8 cellular contexts compared by ENCODE assay signal in genomic region chr17:64020068-64020766, GRCh38. TPM values are rescaled to one million over a fixed set of nuclear protein-coding genes. Genes with fewer than 3 reads are reported as not detected.
DNase-seq lines count a peak whose midpoint lies in the region; ATAC-seq and TF ChIP-seq lines count a peak whose summit lies in the region.

Gene ICAM2 (minus strand): TSS chr17:64020633. CDS start chr17:64006691, 13,942 bp downstream.

- H3K36me3 ChIP-seq in heart right ventricle (no peaks in the 10 kb centered on the region), SJCRH30 (no peaks in the 10 kb centered on the region)

- peak within 1 kb of the TSS; percentile 75 to 97 (median 86) for H3K27ac ChIP-seq in heart right ventricle
- H3K27ac ChIP-seq in SJCRH30: no peak within 1 kb of the TSS

- H3K4me1 Mint-ChIP-seq in HFFc6 (ENCODE audit: low read depth): peaks cover 9% of the 10 kb centered on the region

- intact Hi-C loops in heart right ventricle (cut with DNase I): loop anchor here in 3 of 10 donors (2.0 to 10.0 kb wide), 3 partner anchors 15 to 265 kb away; partner anchors contain the start of genes CSHL1 (in 1 of the 3) and GH1 (in 1 of the 3)

- TF ChIP-seq CTCF in GM12864 (IDR thresholded peaks at IDR 0.05; ENCODE audit: low read depth, low read length, missing control alignments): peak; percentile 21
- no peak for TF ChIP-seq CTCF in HFFc6 (IDR thresholded peaks at IDR 0.05)
- TF ChIP-seq CTCF in heart right ventricle (IDR thresholded peaks at IDR 0.05): no peak

- H3K9me3 ChIP-seq in heart right ventricle (no peaks in the 10 kb centered on the region), SJCRH30 (replicated peaks) (no peaks in the 10 kb centered on the region)

- H3K36me3 Mint-ChIP-seq in HFFc6 (ENCODE audit: low read depth): no peaks in the 10 kb centered on the region

- H3K4me1 ChIP-seq in heart right ventricle (peaks cover 0 to 62% (median 26%) of the 10 kb centered on the region in 9 donors), SJCRH30 (no peaks in the 10 kb centered on the region; the same call in 1 of the 2 replicates)

- peaks cover 2% of the 10 kb centered on the region for H3K27me3 Mint-ChIP-seq in HFFc6 (ENCODE audit: insufficient read depth)

- H3K27me3 ChIP-seq in heart right ventricle (no peaks in the 10 kb centered on the region), SJCRH30 (no peaks in the 10 kb centered on the region; the same call in 1 of the 2 replicates)

- H3K27ac Mint-ChIP-seq in HFFc6: no peak within 1 kb of the TSS; the same call in 1 of the 2 replicates

- no peaks in the 10 kb centered on the region for H3K9me3 Mint-ChIP-seq in HFFc6

- peak; percentile 88 for DNase-seq in GM12864 (ENCODE audit: low read depth)
- DNase-seq in HFFc6: no peak
- DNase-seq in NK-92 (lab: John Stamatoyannopoulos, UW; ENCODE audit: unreplicated experiment): peak; percentile 63
- peak; percentile 85 to 86 for DNase-seq in activated T-cell treated with anti-CD3 and anti-CD28 coated beads, Interleukin-2, amount 50 U/mL, for 48 hours
- peak; percentile 63 to 85 for DNase-seq in heart right ventricle
- DNase-seq in stimulated activated CD4-positive, alpha-beta T cell treated with anti-CD3 and anti-CD28 coated beads, Interleukin-12 subunit alpha, Interleukin-12 subunit beta, amount 100 ng/mL, for 24 hours (ENCODE audit: low read depth in 2 of 2): peak; percentile 76 to 78
- DNase-seq in GM03348 (ENCODE audit: low spot score): no peak
- no peak for DNase-seq in SJCRH30

- peak; percentile 85 to 96 (median 93) for ATAC-seq in heart right ventricle

- H3K4me3 Mint-ChIP-seq in HFFc6: peak within 1 kb of the TSS; percentile 75

- peak within 1 kb of the TSS; percentile 76 for H3K4me3 ChIP-seq in GM12864 (ENCODE audit: low read depth, low read length)
- peak within 1 kb of the TSS; percentile 23 to 70 (median 58) for H3K4me3 ChIP-seq in heart right ventricle
- H3K4me3 ChIP-seq in SJCRH30: no peak within 1 kb of the TSS; the same call in 1 of the 2 replicates

- WGBS in heart right ventricle, 2 donors: 16 to 22% methylated on average over 23 of the region's 23 CpGs

RNA-seq across cellular contexts. Expression of gene ICAM2, which starts in this region (rescaled TPM):
- total RNA-seq in HFFc6 (2021; fragmentation: NEBNext Ultra II Directional; extraction: Animal tissue kit (Norgen Biotek cat#: 25700)): 1 to 10 TPM in 4 of 6 experiments, under 1 TPM in 2; 0.91 to 2.5 (median 1.3) TPM
- total RNA-seq in heart right ventricle: 10 to 100 TPM; 25.2 to 70.2 (median 32.4) TPM
- 100 to 1,000 TPM in 1 of 2 donors, 10 to 100 TPM in 1; 83.9 to 117 TPM for polyA plus RNA-seq in heart right ventricle
- total RNA-seq in SJCRH30 (2014; rRNA removed; shearing (Covaris generic)): 0.33 and 0.43 TPM in 2 replicates

Comparison
In these comparisons a context has a peak if more than half of its experiments do, and no peak if none do; other contexts are left out.
1. RNA of gene ICAM2 (total RNA-seq): 25.2 to 70.2 TPM in heart right ventricle; 0.91 to 2.5 TPM in HFFc6 and 0.33 to 0.43 TPM in SJCRH30; every median in the first group is over 4 times any median in the second.
2. DNase-seq: peak in GM12864 (single experiment), NK-92 (single experiment), activated T-cell treated with anti-CD3 and anti-CD28 coated beads, Interleukin-2, amount 50 U/mL, for 48 hours (2 of 2), heart right ventricle (2 of 2) and stimulated activated CD4-positive, alpha-beta T cell treated with anti-CD3 and anti-CD28 coated beads, Interleukin-12 subunit alpha, Interleukin-12 subunit beta, amount 100 ng/mL, for 24 hours (2 of 2); none in HFFc6 (single experiment), GM03348 (single experiment) and SJCRH30 (0 of 2).